ENCODE assay signal across 11 cellular contexts in the genomic region with DNA sequence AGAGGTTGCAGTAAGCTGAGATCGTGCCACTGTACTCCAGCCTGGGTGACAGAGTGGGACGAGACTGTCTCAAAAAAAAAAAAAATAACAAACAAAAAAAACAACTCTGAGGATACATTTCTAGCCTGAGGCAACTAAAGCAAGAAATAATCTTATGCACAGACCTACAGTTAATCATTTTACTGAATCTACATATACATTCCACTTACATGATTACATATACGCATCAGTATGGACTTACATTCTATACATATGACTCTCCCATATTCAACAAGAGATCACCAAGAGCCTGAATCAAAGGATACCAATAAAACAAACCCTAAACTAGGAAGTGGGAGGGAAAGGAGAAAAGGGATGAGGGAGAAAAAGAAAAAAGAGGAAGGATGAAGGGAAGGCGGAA. TPM values are rescaled to one million over a fixed set of nuclear protein-coding genes. Genes with fewer than 3 reads are reported as not detected.
DNase-seq lines count a peak whose midpoint lies in the region; ATAC-seq and TF ChIP-seq lines count a peak whose summit lies in the region.
"Had no signal": no experiment of that assay in that cellular context is flagged by ENCODE, and none has a peak within 500 bp of the region (broad histone marks: within the 10 kb centered on the region; RNA-seq: fewer than 3 reads in every experiment).

No MANE protein-coding gene starts in this region.

- H3K9ac ChIP-seq in Karpas-422 (ENCODE audit: low read length): peak overlapping the region; percentile 95

- peak overlapping the region; percentile 83 for H3K4me3 Mint-ChIP-seq in Calu3 (ENCODE audit: low read depth, unreplicated experiment)
- H3K4me3 Mint-ChIP-seq in natural killer cell: peak overlapping the region; percentile 65

- peaks cover 61% of the 10 kb centered on the region for H3K79me2 ChIP-seq in Karpas-422 (ENCODE audit: low read length)

- H3K9me3 Mint-ChIP-seq in Calu3 (ENCODE audit: low read depth, unreplicated experiment) (no peaks in the 10 kb centered on the region), natural killer cell (no peaks in the 10 kb centered on the region)

- H3K9me3 ChIP-seq in Karpas-422 (ENCODE audit: low read length) (no peaks in the 10 kb centered on the region), breast epithelium (no peaks in the 10 kb centered on the region)

- H3K4me1 ChIP-seq in Karpas-422 (ENCODE audit: low read length) (peaks cover 24% of the 10 kb centered on the region), breast epithelium (peaks cover 0 to 2% of the 10 kb centered on the region in 2 donors)

- BruUV-seq in Calu3 (replicated peaks; lab: Mats Ljungman, UMichigan): no TSS peak

- H3K27me3 Mint-ChIP-seq in Calu3 (ENCODE audit: unreplicated experiment) (no peaks in the 10 kb centered on the region), natural killer cell (ENCODE audit: low read depth in 2 of 2) (no peaks in the 10 kb centered on the region)

- H3K36me3 ChIP-seq in Karpas-422 (ENCODE audit: insufficient read depth, low read length) (peaks cover 13% of the 10 kb centered on the region; the same call in 1 of the 2 replicates), breast epithelium (no peaks in the 10 kb centered on the region)

- H3K9me2 ChIP-seq in Karpas-422 (replicated peaks; ENCODE audit: insufficient read depth, low read length): no peaks in the 10 kb centered on the region

- H3K27ac ChIP-seq in Karpas-422 (ENCODE audit: low read length) (no peak overlapping the region), breast epithelium (no peak overlapping the region)

- no peak overlapping the region for H2AFZ ChIP-seq in Karpas-422 (ENCODE audit: low read length)

- no peaks in the 10 kb centered on the region for H3K27me3 ChIP-seq in Karpas-422 (ENCODE audit: low read length)
- no peaks in the 10 kb centered on the region for H3K27me3 ChIP-seq in breast epithelium

- H3K4me1 Mint-ChIP-seq in Calu3 (ENCODE audit: low read depth, unreplicated experiment) (peaks cover 21% of the 10 kb centered on the region), natural killer cell (peaks cover 29 to 33% of the 10 kb centered on the region in 2 donors)

- DNase-seq in Calu3: no peak
- DNase-seq in Karpas-422: no peak
- DNase-seq in breast epithelium (ENCODE audit: low spot score in 2 of 2): no peak
- no peak for DNase-seq in natural killer cell
- no peak for DNase-seq in middle frontal gyrus (ENCODE audit: extremely low spot score, low spot score)
- no peak for DNase-seq in NCI-H2107 treated with DMSO at 0.1 percent for 48 hours (lab: John Stamatoyannopoulos, UW; ENCODE audit: unreplicated experiment)
- DNase-seq: effector memory CD4-positive, alpha-beta T cell; NCI-H1436; T-helper 9 cell had no signal

- no peaks in the 10 kb centered on the region for H4K20me1 ChIP-seq in Karpas-422 (ENCODE audit: insufficient read depth, low read depth, low read length)

- H3K36me3 Mint-ChIP-seq in Calu3 (ENCODE audit: insufficient read depth, unreplicated experiment): peaks cover 37% of the 10 kb centered on the region
- H3K36me3 Mint-ChIP-seq in natural killer cell: no peaks in the 10 kb centered on the region

- intact Hi-C loops in Calu3 (cut with micrococcal nuclease; ENCODE audit: unreplicated experiment): no loop called here
- intact Hi-C loops in breast epithelium (cut with DNase I; ENCODE audit: low total_unique reads): no loop called here
- intact Hi-C loops in natural killer cell (cut with micrococcal nuclease): no loop called here

- peak overlapping the region; percentile 90 for H3K4me3 ChIP-seq in Karpas-422 (ENCODE audit: low read length)
- peak overlapping the region in 2 of 3 donors; percentile 78 to 79 for H3K4me3 ChIP-seq in breast epithelium

- no peak for ATAC-seq in natural killer cell
- no peak for ATAC-seq in HG02981 (IDR thresholded peaks at IDR 0.05; ENCODE audit: unreplicated experiment)
- no peak for ATAC-seq in GM21529 (IDR thresholded peaks at IDR 0.05; ENCODE audit: unreplicated experiment)

- H3K27ac Mint-ChIP-seq in Calu3 (ENCODE audit: unreplicated experiment) (peak overlapping the region; percentile 62), natural killer cell (peak overlapping the region; percentile 80 to 91)

- peak overlapping the region; percentile 95 for H3K4me2 ChIP-seq in Karpas-422 (ENCODE audit: low read depth, low read length, poor library complexity, severe bottlenecking)

- CTCF ChIA-PET in Calu3 (lab: Charles Lee): no interaction called here

- no peak for TF ChIP-seq POLR2A in breast epithelium (IDR thresholded peaks at IDR 0.05)

- TF ChIP-seq CTCF in Calu3 (IDR thresholded peaks at IDR 0.05; ENCODE audit: unreplicated experiment) (no peak), breast epithelium (IDR thresholded peaks at IDR 0.05) (no peak), natural killer cell (IDR thresholded peaks at IDR 0.05) (no peak)

RNA-seq across cellular contexts. Expression of gene ALG8, which starts 1.1 kb away (rescaled TPM):
- total RNA-seq in Calu3 (2022) (73.5 and 85.7 TPM in 2 replicates), breast epithelium (10 to 100 TPM; 25.9 to 46.8 (median 36.7) TPM), natural killer cell (10 to 100 TPM; 19.2 to 20.1 (median 19.8) TPM)
- total RNA-seq in Karpas-422 (2014; rRNA removed; shearing (Covaris generic); ENCODE audit: low replicate concordance): 51.2 and 71.0 TPM in 2 replicates

RNA-seq across cellular contexts. Expression of gene KCTD21, which starts 50.1 kb away (rescaled TPM):
- total RNA-seq in Calu3 (2022) (8.5 and 8.7 TPM in 2 replicates), breast epithelium (10 to 100 TPM in 1 of 3 donors, 1 to 10 TPM in 2; 8.5 to 13.1 (median 8.8) TPM), natural killer cell (1 to 10 TPM; 1.7 to 2.7 (median 2.2) TPM)
- 1.2 and 1.8 TPM in 2 replicates for total RNA-seq in Karpas-422 (2014; rRNA removed; shearing (Covaris generic); ENCODE audit: low replicate concordance)

RNA-seq across cellular contexts. Expression of gene USP35, which starts 50.4 kb away (rescaled TPM):
- total RNA-seq in Calu3 (2022): 6.8 and 7.8 TPM in 2 replicates
- total RNA-seq in Karpas-422 (2014; rRNA removed; shearing (Covaris generic); ENCODE audit: low replicate concordance): 1.7 and 2.5 TPM in 2 replicates
- total RNA-seq in breast epithelium: 10 to 100 TPM in 2 of 3 donors, 1 to 10 TPM in 1; 5.1 to 16.1 (median 11.3) TPM
- total RNA-seq in natural killer cell: 1 to 10 TPM; 6.1 to 8.5 (median 8.1) TPM

RNA-seq across cellular contexts. Expression of gene NDUFC2, which starts 58.6 kb away (rescaled TPM):
- total RNA-seq in Calu3 (2022): 264 and 343 TPM in 2 replicates
- total RNA-seq in Karpas-422 (2014; rRNA removed; shearing (Covaris generic); ENCODE audit: low replicate concordance): 51.9 and 94.7 TPM in 2 replicates
- total RNA-seq in breast epithelium: 100 to 1,000 TPM; 101 to 105 (median 103) TPM
- total RNA-seq in natural killer cell: 10 to 100 TPM; 51.8 to 75.4 (median 60.2) TPM
